ENCODE assay signal across 24 cellular contexts in the genomic region with DNA sequence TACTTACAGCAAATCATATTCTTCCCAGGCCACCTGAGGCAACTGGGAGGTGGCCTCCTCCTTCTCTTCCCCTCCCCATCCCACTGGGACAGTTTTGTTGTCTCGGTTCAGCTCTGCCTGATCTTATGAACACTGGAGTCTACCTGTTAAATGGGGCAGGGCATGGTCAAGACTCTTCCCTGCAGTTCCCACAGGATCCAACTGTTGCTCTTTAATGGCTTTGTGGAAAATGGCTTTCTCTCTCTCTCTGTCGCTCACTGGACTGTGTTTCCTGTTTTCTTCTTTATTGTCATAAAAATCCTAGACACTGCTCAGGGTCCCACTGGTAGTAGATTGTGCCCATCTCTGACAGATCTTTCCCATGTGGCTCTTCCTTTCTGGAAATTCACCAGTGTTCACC. TPM values are rescaled to one million over a fixed set of nuclear protein-coding genes. Genes with fewer than 3 reads are reported as not detected.
"Had no signal": no experiment of that assay in that cellular context is flagged by ENCODE, and none has a peak within 500 bp of the region (broad histone marks: within the 10 kb centered on the region; RNA-seq: fewer than 3 reads in every experiment).

No MANE protein-coding gene starts in this region.

- FAIRE-seq: islet of Langerhans, urothelium cell line had no signal

- H3K27ac ChIP-seq: coronary artery, gastrocnemius medialis, heart right ventricle, neutrophil, psoas muscle, right lobe of liver, suprapubic skin, thyroid gland had no signal

- H3K9me3 ChIP-seq: gastrocnemius medialis, heart right ventricle, neutrophil, psoas muscle, right lobe of liver, suprapubic skin, thyroid gland had no signal

- ATAC-seq: gastrocnemius medialis; heart right ventricle; left lobe of liver; naive thymus-derived CD8-positive, alpha-beta T cell; psoas muscle; right lobe of liver had no signal

- H3K4me1 ChIP-seq: gastrocnemius medialis, heart right ventricle, psoas muscle, suprapubic skin had no signal

- DNase-seq: effector CD4-positive, alpha-beta T cell; endodermal cell; gastrocnemius medialis; heart right ventricle; hypothalamus; mammary epithelial cell; naive thymus-derived CD8-positive, alpha-beta T cell; psoas muscle; retina; right lobe of liver; stimulated activated CD4-positive, alpha-beta T cell treated with anti-CD3 and anti-CD28 coated beads, Interleukin-2, amount 100 ng/mL, for 24 hours; stimulated activated CD4-positive, alpha-beta T cell treated with anti-CD3 and anti-CD28 coated beads, Interleukin-4, amount 100 ng/mL, for 4 hours; stimulated activated naive CD4-positive, alpha-beta T cell; thyroid gland had no signal

- H3K9me3 Mint-ChIP-seq: endodermal cell; naive thymus-derived CD8-positive, alpha-beta T cell; type B pancreatic cell had no signal

- H3K4me3 ChIP-seq: coronary artery, gastrocnemius medialis, heart right ventricle, psoas muscle, right lobe of liver, suprapubic skin, thyroid gland had no signal

- H3K4me3 Mint-ChIP-seq: endodermal cell; naive thymus-derived CD8-positive, alpha-beta T cell; type B pancreatic cell had no signal

- H3K27me3 ChIP-seq: gastrocnemius medialis, neutrophil, right lobe of liver, suprapubic skin, thyroid gland had no signal

- H3K36me3 Mint-ChIP-seq: naive thymus-derived CD8-positive, alpha-beta T cell; type B pancreatic cell had no signal

- H3K27me3 Mint-ChIP-seq: type B pancreatic cell had no signal

- H3K27ac Mint-ChIP-seq: endodermal cell; naive thymus-derived CD8-positive, alpha-beta T cell; type B pancreatic cell had no signal

- H3K36me3 ChIP-seq: gastrocnemius medialis, heart right ventricle, suprapubic skin, thyroid gland had no signal

- H3K4me1 Mint-ChIP-seq: naive thymus-derived CD8-positive, alpha-beta T cell had no signal

RNA-seq across cellular contexts. Expression of a gene that starts 40.2 kb away (rescaled TPM):
- total RNA-seq: osteoblast, psoas muscle had no signal
- polyA plus RNA-seq: heart right ventricle had no signal

RNA-seq across cellular contexts. Expression of a gene that starts 43.3 kb away (rescaled TPM):
- total RNA-seq: dermis microvascular lymphatic vessel endothelial cell; fibroblast of lung; mammary epithelial cell; naive thymus-derived CD8-positive, alpha-beta T cell; osteoblast had no signal
- polyA plus RNA-seq: fibroblast of lung; mammary epithelial cell; naive thymus-derived CD8-positive, alpha-beta T cell had no signal
